Comparison of ENCODE assay signal across 18 cellular contexts in genomic region chr5:139027150-139027549, GRCh38.
DNase-seq lines count a peak whose midpoint lies in the region; ATAC-seq and TF ChIP-seq lines count a peak whose summit lies in the region.
"Had no signal": no experiment of that assay in that cellular context is flagged by ENCODE, and none has a peak within 500 bp of the region (broad histone marks: within the 10 kb centered on the region; RNA-seq: fewer than 3 reads in every experiment).

No MANE protein-coding gene starts in this region.

- no peak overlapping the region for H3K4me3 Mint-ChIP-seq in CD4-positive, alpha-beta T cell
- H3K4me3 Mint-ChIP-seq: activated CD8-positive, alpha-beta T cell treated with anti-CD3 and anti-CD28 coated beads, Interleukin-2, amount 10 ng/mL, durations not matched to agents 7 days and 5 days; activated naive CD4-positive, alpha-beta T cell treated with anti-CD3 and anti-CD28 coated beads, Interleukin-2, amount 50 U/mL, for 24 hours; activated T-cell treated with anti-CD3 and anti-CD28 coated beads, Interleukin-2, amount 50 U/mL, for 24 hours; CD4-positive, alpha-beta memory T cell; stimulated activated effector memory CD8-positive, alpha-beta T cell treated with anti-CD3 and anti-CD28 coated beads, Interleukin-12 subunit alpha, Interleukin-12 subunit beta, amount 100 ng/mL, for 72 hours had no signal

- in situ Hi-C loops in GM23248 (cut with MboI) (no loop called here), brain microvascular endothelial cell (cut with HindIII; ENCODE audit: low pct_ligation_motif_present, low sequenced_read_pairs) (no loop called here)

- DNase-seq in DND-41 (no peak), GM23248 (no peak), NCI-H2227 treated with DMSO at 0.1 percent for 48 hours (lab: John Stamatoyannopoulos, UW) (peak; percentile 91), brain microvascular endothelial cell (no peak), spleen (no peak), midbrain (lab: John Stamatoyannopoulos, UW) (no peak), cortex of kidney (lab: John Stamatoyannopoulos, UW) (no peak)
- no peak for DNase-seq in CD4-positive, alpha-beta T cell
- DNase-seq: activated CD4-positive, CD25-positive, alpha-beta regulatory T cell; activated T-cell treated with anti-CD3 and anti-CD28 coated beads, Interleukin-2, amount 50 U/mL, for 24 hours; CD4-positive, alpha-beta memory T cell; DMS79 had no signal

- WGBS in GM23248 (ENCODE audit: low coverage in 1 of 2, low lambda C conversion rate in 2 of 2, missing lambda C conversion rate in 2 of 2), 2 experiments: 98 to 100% methylated on average over 2 of the region's 2 CpGs
- WGBS in spleen, 5 donors: 71 to 93% (median 77%) methylated on average over 2 of the region's 2 CpGs

- H3K36me3 Mint-ChIP-seq in CD4-positive, alpha-beta T cell (ENCODE audit: low read depth): peaks cover 8% of the 10 kb centered on the region
- H3K36me3 Mint-ChIP-seq: stimulated activated effector memory CD8-positive, alpha-beta T cell treated with anti-CD3 and anti-CD28 coated beads, Interleukin-12 subunit alpha, Interleukin-12 subunit beta, amount 100 ng/mL, for 72 hours had no signal

- TF ChIP-seq CTCF in DND-41 (IDR thresholded peaks at IDR 0.05; ENCODE audit: borderline replicate concordance, extremely low read depth, low read length, poor library complexity, severe bottlenecking): no peak
- TF ChIP-seq CTCF in brain microvascular endothelial cell (IDR thresholded peaks at IDR 0.05; ENCODE audit: low read depth, low read length, missing control alignments): no peak
- TF ChIP-seq CTCF in spleen (IDR thresholded peaks at IDR 0.05 in 8 of 11, conservative IDR thresholded peaks at IDR 0.05 in 3 of 11): no peak
- TF ChIP-seq CTCF in CD4-positive, alpha-beta T cell (IDR thresholded peaks at IDR 0.05): no peak

- intact Hi-C loops in spleen (cut with DNase I; ENCODE audit: low total_unique reads): no loop called here
- intact Hi-C loops in CD4-positive, alpha-beta T cell (cut with DNase I, micrococcal nuclease): no loop called here

- H3K4me3 ChIP-seq in DND-41 (ENCODE audit: low read depth in 1 of 2, low read length in 2 of 2) (no peak overlapping the region), GM23248 (no peak overlapping the region), brain microvascular endothelial cell (ENCODE audit: low read depth, low read length) (no peak overlapping the region), spleen (no peak overlapping the region)
- H3K4me3 ChIP-seq: right atrium auricular region, tibial nerve had no signal

- H3K27ac ChIP-seq in DND-41 (ENCODE audit: low read length): no peak overlapping the region
- no peak overlapping the region for H3K27ac ChIP-seq in GM23248
- peak overlapping the region; percentile 10 for H3K27ac ChIP-seq in brain microvascular endothelial cell
- H3K27ac ChIP-seq in spleen: no peak overlapping the region
- no peak overlapping the region for H3K27ac ChIP-seq in CD4-positive, alpha-beta T cell (ENCODE audit: low read depth, low read length)

- H3K4me1 Mint-ChIP-seq in CD4-positive, alpha-beta T cell (ENCODE audit: low read depth): no peaks in the 10 kb centered on the region
- H3K4me1 Mint-ChIP-seq: activated naive CD4-positive, alpha-beta T cell treated with anti-CD3 and anti-CD28 coated beads, Interleukin-2, amount 50 U/mL, for 24 hours; CD4-positive, alpha-beta memory T cell had no signal

- H4K20me1 ChIP-seq in DND-41 (ENCODE audit: insufficient read depth, low read length): no peaks in the 10 kb centered on the region
- no peaks in the 10 kb centered on the region for H4K20me1 ChIP-seq in GM23248 (ENCODE audit: insufficient read depth)

- H3K27ac Mint-ChIP-seq in CD4-positive, alpha-beta T cell: no peak overlapping the region
- H3K27ac Mint-ChIP-seq: activated CD8-positive, alpha-beta T cell treated with anti-CD3 and anti-CD28 coated beads, Interleukin-2, amount 10 ng/mL, durations not matched to agents 7 days and 5 days; activated naive CD4-positive, alpha-beta T cell treated with anti-CD3 and anti-CD28 coated beads, Interleukin-2, amount 50 U/mL, for 24 hours; stimulated activated effector memory CD8-positive, alpha-beta T cell treated with anti-CD3 and anti-CD28 coated beads, Interleukin-12 subunit alpha, Interleukin-12 subunit beta, amount 100 ng/mL, for 72 hours had no signal

- POLR2A ChIA-PET in CD4-positive, alpha-beta T cell (lab: Charles Lee): no interaction called here

- CTCF ChIA-PET in CD4-positive, alpha-beta T cell (lab: Charles Lee): no interaction called here

- ATAC-seq in DND-41 (ENCODE audit: insufficient read depth, low read depth): 0 out of 3 replicates have a peak, but pooled peaks have one; percentile 42
- no peak for ATAC-seq in CD4-positive, alpha-beta T cell (ENCODE audit: poor library complexity)
- ATAC-seq: activated CD8-positive, alpha-beta T cell treated with anti-CD3 and anti-CD28 coated beads, Interleukin-2, amount 10 ng/mL, durations not matched to agents 7 days and 5 days; Right ventricle myocardium inferior had no signal

- H2AFZ ChIP-seq in DND-41 (ENCODE audit: low read depth, low read length): no peak overlapping the region
- H2AFZ ChIP-seq in GM23248: no peak overlapping the region

- H3K9me2 ChIP-seq in GM23248 (ENCODE audit: insufficient read depth): no peaks in the 10 kb centered on the region; the same call in 1 of the 2 replicates

- TF ChIP-seq POLR2A in spleen (IDR thresholded peaks at IDR 0.05): no peak

- H3K9ac ChIP-seq in DND-41 (ENCODE audit: low read depth, low read length) (no peak overlapping the region), GM23248 (no peak overlapping the region)

- H3K4me2 ChIP-seq in DND-41 (ENCODE audit: insufficient read depth, low read length) (no peak overlapping the region), GM23248 (ENCODE audit: unreplicated experiment) (peak overlapping the region; percentile 43)

- H3K79me2 ChIP-seq in DND-41 (ENCODE audit: insufficient read depth, low read length) (no peaks in the 10 kb centered on the region), GM23248 (ENCODE audit: insufficient read depth) (no peaks in the 10 kb centered on the region)

- no peaks in the 10 kb centered on the region for H3K27me3 Mint-ChIP-seq in CD4-positive, alpha-beta T cell
- H3K27me3 Mint-ChIP-seq: activated naive CD4-positive, alpha-beta T cell treated with anti-CD3 and anti-CD28 coated beads, Interleukin-2, amount 50 U/mL, for 24 hours; activated T-cell treated with anti-CD3 and anti-CD28 coated beads, Interleukin-2, amount 50 U/mL, for 24 hours; CD4-positive, alpha-beta memory T cell had no signal

- no peaks in the 10 kb centered on the region for H3K27me3 ChIP-seq in DND-41 (ENCODE audit: insufficient read depth, low read length, poor library complexity)
- H3K27me3 ChIP-seq in GM23248 (replicated peaks; ENCODE audit: insufficient read depth): no peaks in the 10 kb centered on the region
- no peaks in the 10 kb centered on the region for H3K27me3 ChIP-seq in brain microvascular endothelial cell (replicated peaks)
- no peaks in the 10 kb centered on the region for H3K27me3 ChIP-seq in spleen (replicated peaks in 1 of 7)
- H3K27me3 ChIP-seq in CD4-positive, alpha-beta T cell (ENCODE audit: control insufficient read depth, insufficient read depth, low read length): no peaks in the 10 kb centered on the region
- H3K27me3 ChIP-seq: right atrium auricular region, tibial nerve had no signal

- peaks cover 10% of the 10 kb centered on the region; the same call in 1 of the 2 replicates for H3F3A ChIP-seq in GM23248 (ENCODE audit: insufficient read depth)

- no peaks in the 10 kb centered on the region for H3K9me3 Mint-ChIP-seq in CD4-positive, alpha-beta T cell
- H3K9me3 Mint-ChIP-seq: activated naive CD4-positive, alpha-beta T cell treated with anti-CD3 and anti-CD28 coated beads, Interleukin-2, amount 50 U/mL, for 24 hours; activated T-cell treated with anti-CD3 and anti-CD28 coated beads, Interleukin-2, amount 50 U/mL, for 24 hours; stimulated activated effector memory CD8-positive, alpha-beta T cell treated with anti-CD3 and anti-CD28 coated beads, Interleukin-12 subunit alpha, Interleukin-12 subunit beta, amount 100 ng/mL, for 72 hours had no signal

- H3K4me1 ChIP-seq in DND-41 (ENCODE audit: insufficient read depth, low read length) (no peaks in the 10 kb centered on the region), GM23248 (ENCODE audit: insufficient read depth) (peaks cover 9% of the 10 kb centered on the region), spleen (peaks cover 0 to 3% (median 0%) of the 10 kb centered on the region in 6 donors)
- H3K4me1 ChIP-seq: tibial nerve had no signal

- peaks cover 18% of the 10 kb centered on the region; the same call in 1 of the 2 replicates for H3K36me3 ChIP-seq in DND-41 (ENCODE audit: insufficient read depth, low read length)
- no peaks in the 10 kb centered on the region for H3K36me3 ChIP-seq in GM23248 (ENCODE audit: low read depth)
- no peaks in the 10 kb centered on the region for H3K36me3 ChIP-seq in brain microvascular endothelial cell (replicated peaks)
- H3K36me3 ChIP-seq in spleen: peaks cover 0 to 45% (median 2%) of the 10 kb centered on the region in 6 donors
- H3K36me3 ChIP-seq: right atrium auricular region had no signal

- H3K9me3 ChIP-seq in DND-41 (ENCODE audit: insufficient read depth, low read length, severe bottlenecking): no peaks in the 10 kb centered on the region
- H3K9me3 ChIP-seq in GM23248 (ENCODE audit: low read depth): no peaks in the 10 kb centered on the region
- H3K9me3 ChIP-seq in spleen: peaks cover 0 to under 1% (median 0%) of the 10 kb centered on the region in 8 donors
- no peaks in the 10 kb centered on the region for H3K9me3 ChIP-seq in CD4-positive, alpha-beta T cell (ENCODE audit: control insufficient read depth, low read length)
- H3K9me3 ChIP-seq: right atrium auricular region, tibial nerve had no signal
